Comparison of ENCODE assay signal across 29 cellular contexts in genomic region chr2:117930775-117931174, GRCh38.
"Had no signal": no experiment of that assay in that cellular context is flagged by ENCODE, and none has a peak within 500 bp of the region (broad histone marks: within the 10 kb centered on the region; RNA-seq: fewer than 3 reads in every experiment).

No MANE protein-coding gene starts in this region.

- H3K9me3 Mint-ChIP-seq: neural crest cell had no signal

- H2AFZ ChIP-seq: hepatocyte had no signal

- ATAC-seq: heart right ventricle, left colon, left lung, lower lobe of right lung, mucosa of descending colon, pancreas, sciatic nerve, upper lobe of right lung had no signal

- H3K4me1 ChIP-seq: left lung, pancreas, prostate gland, suprapubic skin, tibial artery, upper lobe of right lung had no signal

- H3K4me1 Mint-ChIP-seq: mesothelial cell of epicardium, nephron, neural crest cell had no signal

- H3K79me2 ChIP-seq: hepatocyte had no signal

- H3K4me3 Mint-ChIP-seq: mesothelial cell of epicardium; nephron; neural crest cell; stimulated activated naive CD8-positive, alpha-beta T cell treated with anti-CD3 and anti-CD28 coated beads, Interleukin-15, Interleukin-2, amounts not matched to agents 100 ng/mL and 50 ng/mL, for 24 hours had no signal

- H3K4me3 ChIP-seq: heart right ventricle, hepatocyte, left lung, lower lobe of right lung, mucosa of descending colon, pancreas, prostate gland, skin epidermis, suprapubic skin, thoracic aorta, tibial artery, upper lobe of right lung had no signal

- H3K27ac ChIP-seq: hepatocyte, left lung, lower lobe of right lung, pancreas, prostate gland, skin epidermis, suprapubic skin, thoracic aorta, tibial artery, upper lobe of right lung had no signal

- H3K36me3 ChIP-seq: prostate gland had no signal

- H3K9me3 ChIP-seq: lower lobe of right lung, mucosa of descending colon, pancreas, prostate gland, suprapubic skin, thoracic aorta, upper lobe of right lung had no signal

- H3K4me2 ChIP-seq: hepatocyte had no signal

- H3K27me3 ChIP-seq: heart right ventricle, hepatocyte, left lung, pancreas, suprapubic skin, tibial artery, upper lobe of right lung had no signal

- DNase-seq: heart right ventricle; kidney; left colon; left lung; lower lobe of right lung; mammary epithelial cell; mesendoderm; mucosa of descending colon; nucleus accumbens; pancreas; retina; stimulated activated CD4-positive, alpha-beta T cell treated with anti-CD3 and anti-CD28 coated beads, Interleukin-12 subunit alpha, Interleukin-12 subunit beta, amount 100 ng/mL, for 4 hours; stimulated activated CD4-positive, alpha-beta T cell treated with anti-CD3 and anti-CD28 coated beads, Interleukin-15, amount 100 ng/mL, for 24 hours; stimulated activated CD4-positive, alpha-beta T cell treated with anti-CD3 and anti-CD28 coated beads, Interleukin-2, amount 100 ng/mL, for 24 hours; stimulated activated CD4-positive, alpha-beta T cell treated with anti-CD3 and anti-CD28 coated beads, Interleukin-4, amount 100 ng/mL, for 1 hour; stimulated activated naive CD4-positive, alpha-beta T cell; tibial artery; trophoblast cell; upper lobe of right lung had no signal

- H3K27ac Mint-ChIP-seq: mesothelial cell of epicardium; nephron; stimulated activated naive CD8-positive, alpha-beta T cell treated with anti-CD3 and anti-CD28 coated beads, Interleukin-15, Interleukin-2, amounts not matched to agents 100 ng/mL and 50 ng/mL, for 24 hours had no signal

- H3K27me3 Mint-ChIP-seq: stimulated activated naive CD8-positive, alpha-beta T cell treated with anti-CD3 and anti-CD28 coated beads, Interleukin-15, Interleukin-2, amounts not matched to agents 100 ng/mL and 50 ng/mL, for 24 hours had no signal
